In genomic region chr5:60334281-60334713, GRCh38 we compare ENCODE assay signal across 1 cellular context.
TF ChIP-seq lines count a peak whose summit lies in the region.

No MANE protein-coding gene starts in this region.

TF ChIP-seq in SK-N-SH, 30 proteins besides CTCF, POLR2A, EP300 and RAD21 (continued from another document):
- TF ChIP-seq YY1 (IDR thresholded peaks at IDR 0.05; ENCODE audit: low read depth) = no peak
- no peak for TF ChIP-seq USF2 (IDR thresholded peaks at IDR 0.05; ENCODE audit: borderline replicate concordance, low read depth, low read length)
- TF ChIP-seq TCF12 (IDR thresholded peaks at IDR 0.05) = peak; percentile 65
- no peak for TF ChIP-seq REST (IDR thresholded peaks at IDR 0.05; ENCODE audit: low read depth, low read length)
- TF ChIP-seq TEAD4 (IDR thresholded peaks at IDR 0.05; ENCODE audit: borderline replicate concordance, insufficient read depth) = peak; percentile 36; the same call in 1 of the 2 replicates
TF ChIP-seq in SK-N-SH: peak in this region for 10.
